Comparison of ENCODE assay signal across 8 cellular contexts in the genomic region with DNA sequence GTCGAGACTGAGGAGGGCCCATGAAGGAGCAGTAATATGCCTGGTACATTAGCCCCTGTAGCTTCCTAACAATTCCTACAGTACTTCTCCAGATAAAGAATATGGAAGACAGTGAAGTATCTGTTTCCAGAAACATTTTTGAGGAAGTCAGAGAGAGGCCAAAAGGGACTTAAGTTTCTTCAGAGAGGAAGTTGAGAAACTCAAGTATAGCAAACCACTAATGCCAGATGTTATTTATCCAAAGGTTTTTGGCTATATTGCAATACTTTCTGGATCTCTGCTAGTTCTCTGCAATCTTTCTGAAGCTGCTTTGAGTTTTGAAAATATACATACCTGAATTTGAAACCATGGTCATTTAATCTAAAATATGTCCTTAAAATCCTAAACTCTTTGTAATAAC.
DNase-seq lines count a peak whose midpoint lies in the region; ATAC-seq, FAIRE-seq and TF ChIP-seq lines count a peak whose summit lies in the region.
"Had no signal": no experiment of that assay in that cellular context is flagged by ENCODE, and none has a peak within 500 bp of the region (broad histone marks: within the 10 kb centered on the region; RNA-seq: fewer than 3 reads in every experiment).

No MANE protein-coding gene starts in this region.

- peak; percentile 9 for FAIRE-seq in keratinocyte (lab: Jason Lieb, UNC)

- H3K4me1 ChIP-seq in keratinocyte (ENCODE audit: control insufficient read depth, extremely low read depth, insufficient read depth, low read length) (no peaks in the 10 kb centered on the region), thoracic aorta (ENCODE audit: control insufficient read depth in 1 of 2, low read depth in 2 of 2) (peaks cover 17 to 46% of the 10 kb centered on the region in 2 donors)

- no peak for ATAC-seq in thoracic aorta (ENCODE audit: insufficient number of reproducible peaks, low FRiP score, low read depth)
- no peak for ATAC-seq in GM21737 (IDR thresholded peaks at IDR 0.05; ENCODE audit: unreplicated experiment)

- no peaks in the 10 kb centered on the region for H3K4me1 Mint-ChIP-seq in glutamatergic neuron (ENCODE audit: low read depth, unreplicated experiment)

- no peaks in the 10 kb centered on the region for H3K27me3 ChIP-seq in keratinocyte (ENCODE audit: control insufficient read depth, extremely low read depth, insufficient read depth, low read length)
- H3K27me3 ChIP-seq in thoracic aorta (replicated peaks; ENCODE audit: insufficient read depth), result no peaks in the 10 kb centered on the region

- no peak overlapping the region for H3K9ac ChIP-seq in keratinocyte (ENCODE audit: control insufficient read depth, extremely low read depth, insufficient read depth, low read length)

- no peak overlapping the region for H3K27ac Mint-ChIP-seq in glutamatergic neuron (ENCODE audit: unreplicated experiment)
- H3K27ac Mint-ChIP-seq: T-helper 1 cell treated with Interleukin-12 subunit alpha and Interleukin-12 subunit beta and Interleukin-4 antibody, amounts not matched to agents 30 μg/mL and 1 μg/mL, for 36 hours had no signal

- H3K4me2 ChIP-seq in keratinocyte (ENCODE audit: control insufficient read depth, extremely low read depth, insufficient read depth, low read depth, low read length), result no peak overlapping the region

- no peaks in the 10 kb centered on the region for H4K20me1 ChIP-seq in keratinocyte (ENCODE audit: control insufficient read depth, extremely low read depth, insufficient read depth, low read length)

- peaks cover 4% of the 10 kb centered on the region for H3K79me2 ChIP-seq in keratinocyte (ENCODE audit: control insufficient read depth, insufficient read depth, low read length)

- H3K27ac ChIP-seq in keratinocyte (ENCODE audit: control insufficient read depth, insufficient read depth, low read length), result no peak overlapping the region
- H3K27ac ChIP-seq in thoracic aorta, result peak overlapping the region; percentile 10 to 15

- H3K36me3 Mint-ChIP-seq in glutamatergic neuron (ENCODE audit: unreplicated experiment), result no peaks in the 10 kb centered on the region

- no peaks in the 10 kb centered on the region for H3K9me1 ChIP-seq in keratinocyte (ENCODE audit: control insufficient read depth, extremely low read depth, insufficient read depth, low read length)

- H3K9me3 ChIP-seq in keratinocyte (ENCODE audit: control insufficient read depth, low read depth, low read length) (no peaks in the 10 kb centered on the region), thoracic aorta (no peaks in the 10 kb centered on the region)

- DNase-seq in HCEC 1CT (peak; percentile 73), amniotic epithelial cell (ENCODE audit: low read depth) (peak; percentile 59), keratinocyte (ENCODE audit: low read depth, low spot score) (no peak), thoracic aorta (ENCODE audit: low spot score) (no peak), NCI-H1694 treated with DMSO at 0.1 percent for 48 hours (lab: John Stamatoyannopoulos, UW) (no peak), glutamatergic neuron (no peak)

- no peaks in the 10 kb centered on the region for H3K27me3 Mint-ChIP-seq in glutamatergic neuron (ENCODE audit: unreplicated experiment)

- dilution Hi-C loops in keratinocyte (cut with MboI; ENCODE audit: extremely low pct_ligation_motif_present, low sequenced_read_pairs), result no loop called here

- H3K36me3 ChIP-seq in keratinocyte (ENCODE audit: control insufficient read depth in 2 of 2, extremely low read depth in 1 of 2, insufficient read depth in 2 of 2, low read length in 2 of 2) (no peaks in the 10 kb centered on the region), thoracic aorta (no peaks in the 10 kb centered on the region)

- no peaks in the 10 kb centered on the region for H3K9me3 Mint-ChIP-seq in glutamatergic neuron (ENCODE audit: unreplicated experiment)
- H3K9me3 Mint-ChIP-seq: T-helper 1 cell treated with Interleukin-12 subunit alpha and Interleukin-12 subunit beta and Interleukin-4 antibody, amounts not matched to agents 30 μg/mL and 1 μg/mL, for 36 hours had no signal

- H3K4me3 ChIP-seq in keratinocyte (ENCODE audit: control insufficient read depth in 2 of 3, extremely low read depth in 1 of 3, insufficient read depth in 2 of 3, low read depth in 1 of 3, low read length in 3 of 3) (no peak overlapping the region), thoracic aorta (no peak overlapping the region)

- TF ChIP-seq CTCF in keratinocyte (optimal IDR thresholded peaks at IDR 0.05 in 1 of 3, IDR thresholded peaks at IDR 0.05 in 1 of 3, conservative IDR thresholded peaks at IDR 0.05 in 1 of 3; ENCODE audit: extremely low read depth in 1 of 3, insufficient read depth in 2 of 3, low read length in 3 of 3), result no peak
- no peak for TF ChIP-seq CTCF in thoracic aorta (IDR thresholded peaks at IDR 0.05)
- TF ChIP-seq CTCF in glutamatergic neuron (IDR thresholded peaks at IDR 0.05; ENCODE audit: partially characterized antibody, unreplicated experiment), result no peak

- no peak overlapping the region for H3K4me3 Mint-ChIP-seq in glutamatergic neuron (ENCODE audit: unreplicated experiment)
- H3K4me3 Mint-ChIP-seq: T-helper 1 cell treated with Interleukin-12 subunit alpha and Interleukin-12 subunit beta and Interleukin-4 antibody, amounts not matched to agents 30 μg/mL and 1 μg/mL, for 36 hours had no signal

- no peak overlapping the region for H2AFZ ChIP-seq in keratinocyte (ENCODE audit: control insufficient read depth, low read length)

Comparison
In these comparisons a context has a peak if more than half of its experiments do, and no peak if none do; other contexts are left out.
1. DNase-seq: peak in HCEC 1CT (single experiment) and amniotic epithelial cell (single experiment); none in keratinocyte (single experiment), thoracic aorta (single experiment), NCI-H1694 treated with DMSO at 0.1 percent for 48 hours (single experiment) and glutamatergic neuron (single experiment).